In the genomic region with DNA sequence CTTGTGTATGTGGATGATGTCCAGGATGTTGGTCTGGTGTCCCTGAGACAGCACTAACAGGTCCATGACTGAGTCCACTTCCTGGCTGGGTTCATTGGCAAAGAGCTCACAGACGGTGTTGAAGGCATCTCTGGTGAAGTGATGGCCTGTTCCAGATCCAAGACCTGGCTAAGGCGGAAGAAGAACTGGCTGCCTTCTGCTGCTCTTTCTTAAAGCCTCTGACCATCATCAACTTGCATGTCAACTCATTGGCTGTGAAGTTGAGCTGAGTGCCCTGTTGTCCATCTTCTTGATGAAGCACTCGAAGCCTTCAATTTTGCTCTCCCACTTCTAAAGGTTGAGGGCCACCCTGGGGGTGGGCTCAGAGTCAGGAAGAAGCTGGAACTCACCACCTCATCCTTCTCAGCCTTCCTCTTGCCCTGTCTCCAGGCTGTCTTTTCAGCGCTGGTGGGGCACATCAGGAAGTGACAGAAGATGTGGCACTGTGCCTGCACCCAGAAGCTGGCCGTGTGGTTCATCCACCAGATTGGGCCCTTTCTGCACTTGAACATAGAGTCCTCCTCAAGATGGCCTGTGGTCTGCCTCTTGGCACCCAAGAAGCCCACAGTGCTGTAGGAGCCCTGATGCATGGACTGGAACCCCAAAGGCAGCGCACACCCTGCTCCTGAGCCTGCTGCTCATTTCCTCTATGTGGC, we compare ENCODE assay signal across 6 cellular contexts. TPM values are rescaled to one million over a fixed set of nuclear protein-coding genes. Genes with fewer than 3 reads are reported as not detected.
"Had no signal": no experiment of that assay in that cellular context is flagged by ENCODE, and none has a peak within 500 bp of the region (broad histone marks: within the 10 kb centered on the region; RNA-seq: fewer than 3 reads in every experiment).

No MANE protein-coding gene starts in this region.

RNA-seq across cellular contexts. Expression of a gene that starts 53.3 kb away (rescaled TPM):
- total RNA-seq: chondrocyte, dermis microvascular lymphatic vessel endothelial cell, endothelial cell of umbilical vein, fibroblast of lung, fibroblast of villous mesenchyme, glomerular endothelial cell had no signal
- polyA plus RNA-seq: endothelial cell of umbilical vein, fibroblast of lung had no signal
